In the genomic region with DNA sequence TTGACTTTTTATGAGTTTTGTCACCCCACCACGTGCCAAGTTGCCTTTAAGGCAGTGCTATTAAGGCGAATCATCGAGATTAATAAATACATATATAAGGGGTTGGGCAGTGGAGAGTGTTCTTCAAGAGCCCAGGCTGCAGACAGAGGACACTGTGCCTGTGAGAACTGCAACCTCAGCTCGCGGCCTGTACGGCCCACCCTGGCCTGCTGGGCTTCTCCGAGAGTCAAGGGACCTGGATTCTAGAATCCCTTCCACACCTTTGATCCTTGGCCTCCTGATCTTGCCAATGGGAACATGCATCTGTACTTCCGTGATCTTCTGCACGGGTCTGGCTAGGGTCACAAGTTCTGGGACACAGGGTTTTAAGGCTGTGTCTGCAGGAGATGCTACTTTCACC, we compare ENCODE assay signal across 31 cellular contexts. TPM values are rescaled to one million over a fixed set of nuclear protein-coding genes. Genes with fewer than 3 reads are reported as not detected.
"Had no signal": no experiment of that assay in that cellular context is flagged by ENCODE, and none has a peak within 500 bp of the region (broad histone marks: within the 10 kb centered on the region; RNA-seq: fewer than 3 reads in every experiment).

No MANE protein-coding gene starts in this region.

- ATAC-seq: left colon; left lung; lower lobe of right lung; naive thymus-derived CD8-positive, alpha-beta T cell; right cardiac atrium; stimulated activated memory B cell treated with anti-CD40 and anti-IgM and Interleukin-4, amounts not matched to agents 10 μg/mL and 1 μg/mL and 100 μg/mL, for 72 hours; stimulated activated naive CD8-positive, alpha-beta T cell treated with anti-CD3 and anti-CD28 coated beads, Interleukin-15, amount 100 ng/mL, for 72 hours had no signal

- H3K9me3 ChIP-seq: left lung, lower lobe of right lung, ovary, prostate gland, sigmoid colon, testis, thyroid gland, transverse colon, upper lobe of left lung, vagina had no signal

- H3K27me3 ChIP-seq: left lung, neural progenitor cell, ovary, testis, thyroid gland, transverse colon, upper lobe of left lung, vagina had no signal

- FAIRE-seq: islet of Langerhans, kidney had no signal

- H2AFZ ChIP-seq: neural progenitor cell had no signal

- H3K4me1 ChIP-seq: left lung, lower lobe of right lung, prostate gland, sigmoid colon, testis, thyroid gland, transverse colon, upper lobe of left lung, vagina had no signal

- H3K4me3 ChIP-seq: left lung, lower lobe of right lung, neural progenitor cell, ovary, prostate gland, sigmoid colon, smooth muscle cell, testis, thyroid gland, transverse colon, upper lobe of left lung, vagina had no signal

- DNase-seq: hypothalamus; immature natural killer cell; kidney; left colon; left lung; lower lobe of right lung; mammary epithelial cell; mesenchymal stem cell; naive thymus-derived CD8-positive, alpha-beta T cell; ovary; retina; right cardiac atrium; sigmoid colon; stimulated activated CD4-positive, alpha-beta T cell treated with anti-CD3 and anti-CD28 coated beads, Interleukin-1b, Interleukin-23, amount 100 ng/mL, for 48 hours; stimulated activated CD4-positive, alpha-beta T cell treated with anti-CD3 and anti-CD28 coated beads, Interleukin-2, amount 100 ng/mL, for 48 hours; stimulated activated CD4-positive, alpha-beta T cell treated with anti-CD3 and anti-CD28 coated beads, Interleukin-4, amount 100 ng/mL, for 4 hours; stimulated activated CD8-positive, alpha-beta memory T cell treated with anti-CD3 and anti-CD28 coated beads, Interleukin-4, amount 100 ng/mL, for 48 hours; stimulated activated naive CD4-positive, alpha-beta T cell treated with Interleukin-2 at 50 U/mL for 16 hours; stimulated activated naive CD8-positive, alpha-beta T cell treated with anti-CD3 and anti-CD28 coated beads, Interleukin-15, amount 100 ng/mL, for 72 hours; testis; thyroid gland; transverse colon had no signal

- H3K9ac ChIP-seq: neural progenitor cell had no signal

- H3K27ac ChIP-seq: left lung, lower lobe of right lung, neural progenitor cell, ovary, prostate gland, sigmoid colon, testis, thyroid gland, transverse colon, upper lobe of left lung, vagina had no signal

- H3K4me2 ChIP-seq: smooth muscle cell had no signal

- H3K36me3 ChIP-seq: left lung, lower lobe of right lung, neural progenitor cell, ovary, prostate gland, sigmoid colon, thyroid gland, transverse colon, upper lobe of left lung, vagina had no signal

RNA-seq across cellular contexts. Expression of a gene that starts 54.5 kb away (rescaled TPM):
- total RNA-seq: left colon; liver; naive thymus-derived CD8-positive, alpha-beta T cell; omental fat pad; sigmoid colon; transverse colon had no signal
- polyA plus RNA-seq: immature natural killer cell; liver; naive thymus-derived CD8-positive, alpha-beta T cell; sigmoid colon had no signal
